7 cellular contexts compared by ENCODE assay signal in genomic region chr9:124776613-124776951, GRCh38. TPM values are rescaled to one million over a fixed set of nuclear protein-coding genes. Genes with fewer than 3 reads are reported as not detected.
DNase-seq lines count a peak whose midpoint lies in the region; ATAC-seq and TF ChIP-seq lines count a peak whose summit lies in the region.

No MANE protein-coding gene starts in this region.

- POLR2A ChIA-PET in activated CD4-positive, alpha-beta memory T cell treated with anti-CD3 and anti-CD28 coated beads, Interleukin-2, amount 10 ng/mL, durations not matched to agents 7 days and 5 days (lab: Charles Lee), result interaction anchor here (1.4 kb wide), 1 partner anchor 72 kb away, joined by 3 read pairs; no protein-coding TSS in a partner anchor

- H3K4me3 Mint-ChIP-seq in activated CD4-positive, alpha-beta memory T cell treated with anti-CD3 and anti-CD28 coated beads, Interleukin-2, amount 10 ng/mL, durations not matched to agents 7 days and 5 days, result peak overlapping the region; percentile 46

- H3K9me3 ChIP-seq in iPS-18a (ENCODE audit: control insufficient read depth, low read depth, low read length) (no peaks in the 10 kb centered on the region), spleen (no peaks in the 10 kb centered on the region)

- TF ChIP-seq CTCF in HFF-Myc (IDR thresholded peaks at IDR 0.05; ENCODE audit: low read depth, low read length, missing control alignments) (no peak), spleen (IDR thresholded peaks at IDR 0.05 in 8 of 11, conservative IDR thresholded peaks at IDR 0.05 in 3 of 11) (no peak)

- peaks cover 37% of the 10 kb centered on the region for H3K27me3 Mint-ChIP-seq in activated CD4-positive, alpha-beta memory T cell treated with anti-CD3 and anti-CD28 coated beads, Interleukin-2, amount 10 ng/mL, durations not matched to agents 7 days and 5 days

- no peaks in the 10 kb centered on the region for H3K9me3 Mint-ChIP-seq in activated CD4-positive, alpha-beta memory T cell treated with anti-CD3 and anti-CD28 coated beads, Interleukin-2, amount 10 ng/mL, durations not matched to agents 7 days and 5 days

- H3K4me1 Mint-ChIP-seq in activated CD4-positive, alpha-beta memory T cell treated with anti-CD3 and anti-CD28 coated beads, Interleukin-2, amount 10 ng/mL, durations not matched to agents 7 days and 5 days, result peaks cover 33% of the 10 kb centered on the region

- no peak overlapping the region for H3K27ac ChIP-seq in iPS-18a (ENCODE audit: low read length)
- H3K27ac ChIP-seq in spleen, result peak overlapping the region in 6 of 8 donors; percentile 60 to 88 (median 78)

- no peak overlapping the region for H3K9ac ChIP-seq in iPS-18a (ENCODE audit: low read length)

- H3K27ac Mint-ChIP-seq in activated CD4-positive, alpha-beta memory T cell treated with anti-CD3 and anti-CD28 coated beads, Interleukin-2, amount 10 ng/mL, durations not matched to agents 7 days and 5 days, result no peak overlapping the region

- no peak for DNase-seq in HFF-Myc (ENCODE audit: extremely low read depth, low read depth)
- DNase-seq in activated CD4-positive, alpha-beta memory T cell treated with anti-CD3 and anti-CD28 coated beads, Interleukin-2, amount 10 ng/mL, durations not matched to agents 7 days and 5 days, result peak; percentile 11
- no peak for DNase-seq in spleen
- DNase-seq in cerebellar nuclear complex (lab: John Stamatoyannopoulos, UW), result no peak
- DNase-seq in COR-L47 (lab: John Stamatoyannopoulos, UW), result no peak

- intact Hi-C loops in spleen (cut with DNase I; ENCODE audit: low total_unique reads), result loop anchor here (10.0 kb wide), 1 partner anchor 598 kb away; no protein-coding TSS in a partner anchor

- no peak for ATAC-seq in HG03139 (IDR thresholded peaks at IDR 0.05; ENCODE audit: unreplicated experiment)

- 27 to 31% (median 29%) methylated on average over 11 to 12 of the region's 12 CpGs for WGBS in spleen, 5 donors

- peaks cover 28% of the 10 kb centered on the region for H3K27me3 ChIP-seq in iPS-18a (ENCODE audit: control insufficient read depth, insufficient read depth, low read length)
- H3K27me3 ChIP-seq in spleen (replicated peaks in 1 of 7), result peaks cover 0 to 44% (median 13%) of the 10 kb centered on the region in 7 donors

- H3K36me3 Mint-ChIP-seq in activated CD4-positive, alpha-beta memory T cell treated with anti-CD3 and anti-CD28 coated beads, Interleukin-2, amount 10 ng/mL, durations not matched to agents 7 days and 5 days (ENCODE audit: low read depth), result no peaks in the 10 kb centered on the region

- H3K4me3 ChIP-seq in HFF-Myc (replicated peaks; ENCODE audit: low read depth, low read length), result peak overlapping the region; percentile 43
- H3K4me3 ChIP-seq in iPS-18a (ENCODE audit: low read length), result peak overlapping the region; percentile 66
- peak overlapping the region; percentile 38 to 74 (median 52) for H3K4me3 ChIP-seq in spleen

- H3K4me1 ChIP-seq in iPS-18a (ENCODE audit: control insufficient read depth, low read depth, low read length) (peaks cover 21% of the 10 kb centered on the region), spleen (peaks cover 15 to 86% (median 52%) of the 10 kb centered on the region in 6 donors)

- no peaks in the 10 kb centered on the region for H3K36me3 ChIP-seq in iPS-18a (ENCODE audit: control insufficient read depth, low read depth, low read length)
- H3K36me3 ChIP-seq in spleen, result no peaks in the 10 kb centered on the region

- TF ChIP-seq POLR2A in spleen (IDR thresholded peaks at IDR 0.05), result no peak

- CTCF ChIA-PET in activated CD4-positive, alpha-beta memory T cell treated with anti-CD3 and anti-CD28 coated beads, Interleukin-2, amount 10 ng/mL, durations not matched to agents 7 days and 5 days (lab: Charles Lee), result interaction anchor here (1.2 to 10.1 kb wide), 4 partner anchors 42 to 117 kb away, joined by 3 to 264 read pairs (median 4); partner anchors contain the start of gene WDR38

RNA-seq across cellular contexts. Expression of gene OLFML2A, which starts 0.4 kb away (rescaled TPM):
- not detected for total RNA-seq in activated CD4-positive, alpha-beta memory T cell treated with anti-CD3 and anti-CD28 coated beads, Interleukin-2, amount 10 ng/mL, durations not matched to agents 7 days and 5 days
- total RNA-seq in spleen, result 100 to 1,000 TPM in 6 of 7 donors, 10 to 100 TPM in 1; 44.0 to 187 (median 139) TPM
- 10 to 100 TPM in 1 of 3 donors, 1 to 10 TPM in 2; 3.0 to 12.5 (median 3.2) TPM for polyA plus RNA-seq in spleen

RNA-seq across cellular contexts. Expression of gene NR6A1, which starts 5.5 kb away (rescaled TPM):
- total RNA-seq in activated CD4-positive, alpha-beta memory T cell treated with anti-CD3 and anti-CD28 coated beads, Interleukin-2, amount 10 ng/mL, durations not matched to agents 7 days and 5 days, result under 1 TPM; 0.28 to 0.76 TPM
- total RNA-seq in spleen, result 1 to 10 TPM; 1.7 to 3.7 (median 2.5) TPM
- polyA plus RNA-seq in spleen, result under 1 TPM; 0.14 to 0.35 (median 0.24) TPM

Comparison
In these comparisons a context has a peak if more than half of its experiments do, and no peak if none do; other contexts are left out.
1. RNA of gene OLFML2A, which starts 0.4 kb away (total RNA-seq): 44.0 to 187 TPM in spleen; not detected in activated CD4-positive, alpha-beta memory T cell treated with anti-CD3 and anti-CD28 coated beads, Interleukin-2, amount 10 ng/mL, durations not matched to agents 7 days and 5 days; every median in the first group is over 10 times any median in the second.
2. Peak in every context shown above with its lines, with median percentiles within 50 percentile points of each other: H3K4me3 ChIP-seq.